Comparison of ENCODE assay signal across 9 cellular contexts in genomic region chr6:53336070-53336469, GRCh38. TPM values are rescaled to one million over a fixed set of nuclear protein-coding genes. Genes with fewer than 3 reads are reported as not detected.
DNase-seq lines count a peak whose midpoint lies in the region; ATAC-seq and TF ChIP-seq lines count a peak whose summit lies in the region.
"Had no signal": no experiment of that assay in that cellular context is flagged by ENCODE, and none has a peak within 500 bp of the region (broad histone marks: within the 10 kb centered on the region; RNA-seq: fewer than 3 reads in every experiment).

No MANE protein-coding gene starts in this region.

- H3T11ph ChIP-seq in H9 (ENCODE audit: low read length), result no peak overlapping the region

- peaks cover 100% of the 10 kb centered on the region for H4K20me1 ChIP-seq in BLaER1
- no peaks in the 10 kb centered on the region for H4K20me1 ChIP-seq in H9 (ENCODE audit: control insufficient read depth, insufficient read depth, insufficient read length)
- 0 out of 2 replicates have a peak, but pooled peaks cover 6% of the 10 kb centered on the region for H4K20me1 ChIP-seq in PC-3 (ENCODE audit: low read length)

- H3K4ac ChIP-seq in H9 (ENCODE audit: low read depth, low read length), result no peak overlapping the region

- no peak overlapping the region for H2AK5ac ChIP-seq in H9 (ENCODE audit: insufficient read length, low read length)

- no peaks in the 10 kb centered on the region for H3F3A ChIP-seq in PC-3 (ENCODE audit: low read length, unreplicated experiment)

- no peaks in the 10 kb centered on the region for H3K9me2 ChIP-seq in PC-3 (replicated peaks; ENCODE audit: low read length)

- ATAC-seq in naive thymus-derived CD4-positive, alpha-beta T cell, result no peak
- ATAC-seq in HG03025 (IDR thresholded peaks at IDR 0.05; ENCODE audit: low FRiP score, unreplicated experiment) (no peak), HG03457 (IDR thresholded peaks at IDR 0.05; ENCODE audit: unreplicated experiment) (no peak), PC-3 (no peak), HG03469 (IDR thresholded peaks at IDR 0.05; ENCODE audit: unreplicated experiment) (no peak)

- H3K4me1 ChIP-seq in BLaER1, result peaks cover 68% of the 10 kb centered on the region
- peaks cover 19% of the 10 kb centered on the region for H3K4me1 ChIP-seq in H9 (ENCODE audit: insufficient read depth, low read length)
- peaks cover 72% of the 10 kb centered on the region in 2 donors for H3K4me1 ChIP-seq in naive thymus-derived CD4-positive, alpha-beta T cell (ENCODE audit: control insufficient read depth in 2 of 2, insufficient read depth in 2 of 2, low read length in 2 of 2)
- H3K4me1 ChIP-seq in PC-3 (ENCODE audit: insufficient read depth, low read length), result no peaks in the 10 kb centered on the region

- CTCF ChIA-PET in naive thymus-derived CD4-positive, alpha-beta T cell (lab: Charles Lee), result interaction anchor here (1.5 kb wide), 1 partner anchor 26 kb away, joined by 4 read pairs; no protein-coding TSS in a partner anchor
- CTCF ChIA-PET in PC-3 (lab: Charles Lee), result no interaction called here

- peaks cover 15% of the 10 kb centered on the region; the same call in 1 of the 2 replicates for H3K9me3 ChIP-seq in BLaER1
- H3K9me3 ChIP-seq in H9 (ENCODE audit: control insufficient read depth, low read depth, low read length), result no peaks in the 10 kb centered on the region
- no peaks in the 10 kb centered on the region for H3K9me3 ChIP-seq in naive thymus-derived CD4-positive, alpha-beta T cell (ENCODE audit: control insufficient read depth in 2 of 3, low read length in 3 of 3)
- no peaks in the 10 kb centered on the region for H3K9me3 ChIP-seq in PC-3 (ENCODE audit: low read length)

- no peak overlapping the region for H4K91ac ChIP-seq in H9 (ENCODE audit: insufficient read length, low read depth, low read length)

- peaks cover 11 to 16% (median 15%) of the 10 kb centered on the region in 3 experiments for H3K36me3 Mint-ChIP-seq in H9 (ENCODE audit: insufficient read depth in 1 of 3, low read depth in 3 of 3)
- peaks cover 6% of the 10 kb centered on the region for H3K36me3 Mint-ChIP-seq in activated naive CD8-positive, alpha-beta T cell
- peaks cover 0 to 26% (median under 1%) of the 10 kb centered on the region in 5 donors for H3K36me3 Mint-ChIP-seq in naive thymus-derived CD4-positive, alpha-beta T cell

- DNase-seq in H9 (no peak), PC-3 (no peak)
- no peak for DNase-seq in naive thymus-derived CD4-positive, alpha-beta T cell

- peaks cover 21% of the 10 kb centered on the region for H3K79me1 ChIP-seq in H9 (ENCODE audit: insufficient read depth, low read depth, low read length, poor library complexity, severe bottlenecking)

- intact Hi-C loops in naive thymus-derived CD4-positive, alpha-beta T cell (cut with micrococcal nuclease), result loop anchor here (5.0 to 10.0 kb wide), 4 partner anchors 76 to 944 kb away; partner anchors contain the start of gene GSTA4 (in 1 of the 2)
- intact Hi-C loops in PC-3 (cut with micrococcal nuclease), result no loop called here

- no peaks in the 10 kb centered on the region for H3K27me3 ChIP-seq in BLaER1
- H3K27me3 ChIP-seq in H9 (ENCODE audit: insufficient read depth, low read length), result no peaks in the 10 kb centered on the region
- H3K27me3 ChIP-seq in naive thymus-derived CD4-positive, alpha-beta T cell (ENCODE audit: control insufficient read depth in 2 of 2, insufficient read depth in 2 of 2, low read length in 2 of 2), result no peaks in the 10 kb centered on the region
- H3K27me3 ChIP-seq in PC-3 (ENCODE audit: low read length), result no peaks in the 10 kb centered on the region

- H3K9ac ChIP-seq in BLaER1, result peak overlapping the region; percentile 45; the same call in 1 of the 2 replicates
- no peak overlapping the region for H3K9ac ChIP-seq in H9 (ENCODE audit: extremely low read depth, insufficient read length, low read length)
- H3K9ac ChIP-seq in PC-3 (ENCODE audit: low read length), result no peak overlapping the region

- H3K23ac ChIP-seq in H9 (ENCODE audit: insufficient read length, low read depth, low read length), result peak overlapping the region; percentile 61

- peak overlapping the region in 2 of 3 experiments; percentile 7 to 76; a peak in 4 of 7 replicates for H3K27ac Mint-ChIP-seq in H9
- peak overlapping the region; percentile 99 for H3K27ac Mint-ChIP-seq in activated naive CD8-positive, alpha-beta T cell
- H3K27ac Mint-ChIP-seq in naive thymus-derived CD4-positive, alpha-beta T cell, result peak overlapping the region; percentile 98 to 100 (median 99)

- H3K23me2 ChIP-seq in H9 (ENCODE audit: insufficient read length, low read depth, low read length, poor library complexity, severe bottlenecking), result no peaks in the 10 kb centered on the region

- H2AFZ ChIP-seq in H9 (ENCODE audit: low read length) (no peak overlapping the region), PC-3 (ENCODE audit: low read length) (no peak overlapping the region)

- H2BK120ac ChIP-seq in H9 (ENCODE audit: low read depth, low read length, poor library complexity, severe bottlenecking), result no peak overlapping the region

- H3K27me3 Mint-ChIP-seq in H9 (ENCODE audit: low read depth), result no peaks in the 10 kb centered on the region
- no peaks in the 10 kb centered on the region for H3K27me3 Mint-ChIP-seq in activated naive CD8-positive, alpha-beta T cell
- no peaks in the 10 kb centered on the region for H3K27me3 Mint-ChIP-seq in naive thymus-derived CD4-positive, alpha-beta T cell

- WGBS in H9 (ENCODE audit: extremely low coverage, insufficient read length, low lambda C conversion rate), result no CpG with 5 or more reads among the region's 4 CpGs

- H3K27ac ChIP-seq in BLaER1, result 0 out of 2 replicates have a peak overlapping the region, but pooled peaks have one; percentile 33
- H3K27ac ChIP-seq in H9 (ENCODE audit: insufficient read length, low read depth, low read length), result no peak overlapping the region
- peak overlapping the region; percentile 88 for H3K27ac ChIP-seq in naive thymus-derived CD4-positive, alpha-beta T cell (ENCODE audit: low read depth, low read length)
- H3K27ac ChIP-seq in PC-3 (ENCODE audit: low read length), result no peak overlapping the region
- H3K27ac ChIP-seq: VCaP had no signal

- H3K4me3 ChIP-seq in BLaER1 (0 out of 2 replicates have a peak overlapping the region, but pooled peaks have one; percentile 34), PC-3 (ENCODE audit: low read length) (no peak overlapping the region)
- peak overlapping the region; percentile 50 for H3K4me3 ChIP-seq in naive thymus-derived CD4-positive, alpha-beta T cell (ENCODE audit: low read length)

- H3K79me2 ChIP-seq in H9 (ENCODE audit: insufficient read depth, low read length) (peaks cover 83% of the 10 kb centered on the region), PC-3 (ENCODE audit: low read length) (peaks cover 96% of the 10 kb centered on the region)

- H3K4me1 Mint-ChIP-seq in H9, result peaks cover 34 to 45% of the 10 kb centered on the region in 2 experiments
- H3K4me1 Mint-ChIP-seq in activated naive CD8-positive, alpha-beta T cell (ENCODE audit: low read depth), result peaks cover 92% of the 10 kb centered on the region
- H3K4me1 Mint-ChIP-seq in naive thymus-derived CD4-positive, alpha-beta T cell, result peaks cover 53 to 96% (median 93%) of the 10 kb centered on the region in 7 donors

- BruUV-seq in PC-3 (replicated peaks; lab: Mats Ljungman, UMichigan), result no TSS peak

- no peak overlapping the region for H2BK20ac ChIP-seq in H9 (ENCODE audit: low read depth, low read length, poor library complexity, severe bottlenecking)

- H3K36me3 ChIP-seq in BLaER1 (peaks cover 53% of the 10 kb centered on the region), PC-3 (ENCODE audit: low read depth, low read length) (peaks cover 16% of the 10 kb centered on the region; the same call in 1 of the 2 replicates)
- H3K36me3 ChIP-seq in naive thymus-derived CD4-positive, alpha-beta T cell (ENCODE audit: control insufficient read depth in 2 of 3, insufficient read depth in 3 of 3, low read length in 3 of 3), result no peaks in the 10 kb centered on the region

- H3K56ac ChIP-seq in H9 (ENCODE audit: insufficient read length, low read depth, low read length), result no peak overlapping the region

- H3K4me3 Mint-ChIP-seq in H9, result peak overlapping the region in 1 of 2 experiments; percentile 50; a peak in 1 of 5 replicates
- H3K4me3 Mint-ChIP-seq in activated naive CD8-positive, alpha-beta T cell, result peak overlapping the region; percentile 88
- H3K4me3 Mint-ChIP-seq in naive thymus-derived CD4-positive, alpha-beta T cell, result peak overlapping the region; percentile 83 to 95 (median 88)

- no peak overlapping the region for H4K5ac ChIP-seq in H9 (ENCODE audit: insufficient read length, low read depth, low read length)

- H3K4me2 ChIP-seq in BLaER1 (peak overlapping the region; percentile 79), H9 (ENCODE audit: insufficient read depth, insufficient read length, low read length) (peak overlapping the region; percentile 19), PC-3 (ENCODE audit: low read length) (no peak overlapping the region)

- H2BK12ac ChIP-seq in H9 (ENCODE audit: insufficient read length, low read depth, low read length), result no peak overlapping the region

- no peak overlapping the region for H3K18ac ChIP-seq in H9 (ENCODE audit: insufficient read length, low read depth, low read length)

- POLR2A ChIA-PET in naive thymus-derived CD4-positive, alpha-beta T cell (lab: Charles Lee), result interaction anchor here (1.2 to 7.8 kb wide), 7 partner anchors 12 to 45 kb away, joined by 4 to 126 read pairs (median 4); partner anchors contain the start of gene ELOVL5
- POLR2A ChIA-PET in PC-3 (lab: Charles Lee; ENCODE audit: unreplicated experiment), result no interaction called here

- no peak overlapping the region for H4K8ac ChIP-seq in H9 (replicated peaks; ENCODE audit: insufficient read length, low read depth, low read length)

- H2BK5ac ChIP-seq in H9 (ENCODE audit: insufficient read length, low read length), result no peak overlapping the region

- no peaks in the 10 kb centered on the region for H3K9me3 Mint-ChIP-seq in H9
- H3K9me3 Mint-ChIP-seq in activated naive CD8-positive, alpha-beta T cell (ENCODE audit: low read depth), result no peaks in the 10 kb centered on the region
- H3K9me3 Mint-ChIP-seq in naive thymus-derived CD4-positive, alpha-beta T cell, result peaks cover 0 to 3% (median 0%) of the 10 kb centered on the region in 11 donors

- no peak overlapping the region for H3K14ac ChIP-seq in H9 (ENCODE audit: insufficient read depth, low read length)

- TF ChIP-seq CTCF in H9 (conservative IDR thresholded peaks at IDR 0.05) (no peak), PC-3 (conservative IDR thresholded peaks at IDR 0.05; ENCODE audit: low read depth, low read length) (no peak)

- no peak overlapping the region for H2BK15ac ChIP-seq in H9 (ENCODE audit: low read depth, low read length)

RNA-seq across cellular contexts. Expression of gene ELOVL5, which starts 12.7 kb away (rescaled TPM):
- total RNA-seq in H9 (2021) (120 and 121 TPM in 2 replicates), PC-3 (2014; rRNA removed) (57.2 and 62.7 TPM in 2 replicates)
- 100 to 1,000 TPM in 1 of 5 experiments, 10 to 100 TPM in 4; 49.7 to 124 (median 71.3) TPM for total RNA-seq in naive thymus-derived CD4-positive, alpha-beta T cell
- polyA plus RNA-seq in naive thymus-derived CD4-positive, alpha-beta T cell, result 10 to 100 TPM; 40.9 to 52.5 TPM

Comparison
In these comparisons a context has a peak if more than half of its experiments do, and no peak if none do; other contexts are left out.
1. H3K27ac ChIP-seq: peak in BLaER1 (single experiment) and naive thymus-derived CD4-positive, alpha-beta T cell (single experiment); none in H9 (single experiment) and PC-3 (single experiment).
2. H3K27ac Mint-ChIP-seq: peak in every context shown above with its lines; median percentile 99 in activated naive CD8-positive, alpha-beta T cell; 99 in naive thymus-derived CD4-positive, alpha-beta T cell; 42 in H9.